1 cellular context compared by ENCODE assay signal in genomic region chr4:8044244-8044643, GRCh38.
TF ChIP-seq lines count a peak whose summit lies in the region.

No MANE protein-coding gene starts in this region.

TF ChIP-seq in H1, 55 proteins besides CTCF, POLR2A, EP300 and RAD21:
- TF ChIP-seq CHD7 (IDR thresholded peaks at IDR 0.05; ENCODE audit: insufficient replicate concordance, low read length) (no peak), FOSL1 (IDR thresholded peaks at IDR 0.05; ENCODE audit: insufficient read depth, low read depth, low read length) (no peak), SIX5 (IDR thresholded peaks at IDR 0.05; ENCODE audit: low read depth, low read length) (no peak), JUND (IDR thresholded peaks at IDR 0.05; ENCODE audit: low read length) (no peak), SUZ12 (IDR thresholded peaks at IDR 0.05; ENCODE audit: low read length) (no peak), ASH2L (IDR thresholded peaks at IDR 0.05; ENCODE audit: low read length) (no peak)
